Comparison of ENCODE assay signal across 23 cellular contexts in the genomic region with DNA sequence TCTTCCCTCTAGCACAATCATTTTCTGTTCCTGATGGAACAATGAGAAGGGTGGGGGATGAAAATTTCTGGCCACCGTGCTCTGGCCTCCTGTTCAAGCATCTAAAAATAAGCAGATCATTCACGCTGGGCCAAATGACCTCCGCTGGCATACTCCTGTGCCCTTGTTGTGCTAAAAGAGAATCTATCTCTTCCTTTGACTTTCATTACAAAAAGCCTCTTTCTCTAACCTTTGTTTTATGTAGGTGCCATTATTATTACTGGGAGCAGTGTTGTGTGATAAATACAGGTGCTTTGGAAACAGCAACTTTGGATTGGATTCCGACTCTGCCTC. TPM values are rescaled to one million over a fixed set of nuclear protein-coding genes. Genes with fewer than 3 reads are reported as not detected.
A peak's percentile ranks its signal among the peaks of the same experiment; 100 is the strongest.
DNase-seq lines count a peak whose midpoint lies in the region; ATAC-seq and TF ChIP-seq lines count a peak whose summit lies in the region.
"Had no signal": no experiment of that assay in that cellular context is flagged by ENCODE, and none has a peak within 500 bp of the region (broad histone marks: within the 10 kb centered on the region; RNA-seq: fewer than 3 reads in every experiment).

No MANE protein-coding gene starts in this region.

- peaks cover 7% of the 10 kb centered on the region; the same call in 1 of the 2 replicates for H3K9me3 ChIP-seq in HUES6 (ENCODE audit: control insufficient read depth, insufficient read depth, low read depth, low read length)
- no peaks in the 10 kb centered on the region for H3K9me3 ChIP-seq in right cardiac atrium (ENCODE audit: control insufficient read depth, low read length)
- H3K9me3 ChIP-seq in smooth muscle cell (replicated peaks; ENCODE audit: low read depth): no peaks in the 10 kb centered on the region
- H3K9me3 ChIP-seq: thoracic aorta, vagina had no signal

- 67% methylated on average over 4 of the region's 4 CpGs for WGBS in right cardiac atrium
- WGBS in smooth muscle cell (ENCODE audit: low lambda C conversion rate): 86% methylated on average over 4 of the region's 4 CpGs

- H3K9ac ChIP-seq in HUES6 (ENCODE audit: low read length): no peak overlapping the region
- no peak overlapping the region for H3K9ac ChIP-seq in smooth muscle cell (ENCODE audit: low read depth)
- H3K9ac ChIP-seq: neural progenitor cell had no signal

- intact Hi-C loops in right cardiac atrium (cut with DNase I): no loop called here

- H3K4me3 ChIP-seq in HUES6 (ENCODE audit: low read depth, low read length) (no peak overlapping the region), right cardiac atrium (ENCODE audit: low read length) (no peak overlapping the region), smooth muscle cell (no peak overlapping the region)
- H3K4me3 ChIP-seq: neural progenitor cell, thoracic aorta, vagina had no signal

- H3K79me2 ChIP-seq in smooth muscle cell (ENCODE audit: low read depth): no peaks in the 10 kb centered on the region

- H3K36me3 ChIP-seq in HUES6 (ENCODE audit: control insufficient read depth, insufficient read depth, low read length): no peaks in the 10 kb centered on the region
- no peaks in the 10 kb centered on the region for H3K36me3 ChIP-seq in smooth muscle cell (ENCODE audit: low read depth)
- H3K36me3 ChIP-seq: neural progenitor cell, thoracic aorta, vagina had no signal

- H3K4me1 ChIP-seq in HUES6 (ENCODE audit: control insufficient read depth, insufficient read depth, low read length) (peaks cover 17% of the 10 kb centered on the region), right cardiac atrium (ENCODE audit: control insufficient read depth, insufficient read depth, low read length) (peaks cover 7% of the 10 kb centered on the region), smooth muscle cell (ENCODE audit: low read depth) (peaks cover 18% of the 10 kb centered on the region)

- H3K27ac ChIP-seq in HUES6 (ENCODE audit: low read depth, low read length) (peak overlapping the region; percentile 12; the same call in 1 of the 2 replicates), right cardiac atrium (ENCODE audit: low read length) (peak overlapping the region; percentile 95), smooth muscle cell (ENCODE audit: low read depth) (peak overlapping the region; percentile 94)
- H3K27ac ChIP-seq: neural progenitor cell, thoracic aorta, vagina had no signal

- H3K4me1 Mint-ChIP-seq in stimulated activated naive CD8-positive, alpha-beta T cell treated with anti-CD3 and anti-CD28 coated beads, Interleukin-15, amount 100 ng/mL, for 72 hours: peaks cover 8% of the 10 kb centered on the region

- H3F3A ChIP-seq in smooth muscle cell (ENCODE audit: low read depth): peaks cover 20% of the 10 kb centered on the region

- H3K4me3 Mint-ChIP-seq in stimulated activated naive CD8-positive, alpha-beta T cell treated with anti-CD3 and anti-CD28 coated beads, Interleukin-15, amount 100 ng/mL, for 72 hours: no peak overlapping the region
- H3K4me3 Mint-ChIP-seq: activated naive CD8-positive, alpha-beta T cell treated with anti-CD3 and anti-CD28 coated beads, Interleukin-2, amount 50 U/mL, for 24 hours; neural progenitor cell; T-helper 2 cell treated with Interferon-gamma antibody and Interleukin-4, amounts not matched to agents 5 μg/mL and 100 μg/mL, for 36 hours had no signal

- no peaks in the 10 kb centered on the region for H4K20me1 ChIP-seq in smooth muscle cell (ENCODE audit: low read depth)

- H3K27me3 ChIP-seq in HUES6 (ENCODE audit: control insufficient read depth, insufficient read depth, low read length) (no peaks in the 10 kb centered on the region), right cardiac atrium (ENCODE audit: control insufficient read depth, insufficient read depth) (no peaks in the 10 kb centered on the region), smooth muscle cell (ENCODE audit: low read depth) (no peaks in the 10 kb centered on the region)
- H3K27me3 ChIP-seq: neural progenitor cell, vagina had no signal

- TF ChIP-seq CTCF in smooth muscle cell (IDR thresholded peaks at IDR 0.05; ENCODE audit: borderline replicate concordance, insufficient read depth, poor library complexity, severe bottlenecking): no peak

- H2AFZ ChIP-seq in smooth muscle cell (ENCODE audit: low read depth): no peak overlapping the region
- H2AFZ ChIP-seq: neural progenitor cell had no signal

- H3K4me2 ChIP-seq in smooth muscle cell: no peak overlapping the region
- H3K4me2 ChIP-seq: neural progenitor cell had no signal

- DNase-seq in cerebellum (ENCODE audit: low spot score): peak; percentile 19
- no peak for DNase-seq in right cardiac atrium
- DNase-seq in smooth muscle cell (lab: John Stamatoyannopoulos, UW; ENCODE audit: unreplicated experiment): no peak
- no peak for DNase-seq in stimulated activated naive CD8-positive, alpha-beta T cell treated with anti-CD3 and anti-CD28 coated beads, Interleukin-15, amount 100 ng/mL, for 72 hours
- DNase-seq in mucosa of gallbladder (ENCODE audit: low spot score): no peak
- no peak for DNase-seq in effector CD8-positive, alpha-beta T cell (lab: John Stamatoyannopoulos, UW)
- DNase-seq: activated CD4-positive, alpha-beta T cell treated with anti-CD3 and anti-CD28 coated beads for 4 hours; activated naive CD8-positive, alpha-beta T cell treated with anti-CD3 and anti-CD28 coated beads, Interleukin-2, amount 50 U/mL, for 24 hours; activated T-cell treated with anti-CD3 and anti-CD28 coated beads, Interleukin-2, amount 50 U/mL, for 48 hours; COR-L47; DMS79; KG1; kidney glomerular epithelial cell; NCI-H1436; stimulated activated CD4-positive, alpha-beta T cell treated with anti-CD3 and anti-CD28 coated beads, Interleukin-4, amount 100 ng/mL, for 4 hours; stimulated activated naive CD4-positive, alpha-beta T cell treated with Interleukin-2 at 50 U/mL for 16 hours had no signal

- H3K27ac Mint-ChIP-seq in stimulated activated naive CD8-positive, alpha-beta T cell treated with anti-CD3 and anti-CD28 coated beads, Interleukin-15, amount 100 ng/mL, for 72 hours: no peak overlapping the region
- H3K27ac Mint-ChIP-seq: activated naive CD8-positive, alpha-beta T cell treated with anti-CD3 and anti-CD28 coated beads, Interleukin-2, amount 50 U/mL, for 24 hours; neural progenitor cell; T-helper 2 cell treated with Interferon-gamma antibody and Interleukin-4, amounts not matched to agents 5 μg/mL and 100 μg/mL, for 36 hours had no signal

- ATAC-seq in right cardiac atrium (peak; percentile 69 to 78), GM18517 (IDR thresholded peaks at IDR 0.05; ENCODE audit: unreplicated experiment) (no peak)
- no peak for ATAC-seq in stimulated activated naive CD8-positive, alpha-beta T cell treated with anti-CD3 and anti-CD28 coated beads, Interleukin-15, amount 100 ng/mL, for 72 hours
- ATAC-seq: activated naive CD8-positive, alpha-beta T cell treated with anti-CD3 and anti-CD28 coated beads, Interleukin-2, amount 50 U/mL, for 24 hours; sciatic nerve had no signal

- H3K9me3 Mint-ChIP-seq in stimulated activated naive CD8-positive, alpha-beta T cell treated with anti-CD3 and anti-CD28 coated beads, Interleukin-15, amount 100 ng/mL, for 72 hours: peaks cover 0 to 9% of the 10 kb centered on the region in 2 donors
- H3K9me3 Mint-ChIP-seq: neural progenitor cell had no signal

- H3K27me3 Mint-ChIP-seq in stimulated activated naive CD8-positive, alpha-beta T cell treated with anti-CD3 and anti-CD28 coated beads, Interleukin-15, amount 100 ng/mL, for 72 hours: no peaks in the 10 kb centered on the region
- H3K27me3 Mint-ChIP-seq: activated naive CD8-positive, alpha-beta T cell treated with anti-CD3 and anti-CD28 coated beads, Interleukin-2, amount 50 U/mL, for 24 hours had no signal

RNA-seq across cellular contexts. Expression of gene B3GNT2, which starts 44.6 kb away (rescaled TPM):
- total RNA-seq in cerebellum: 9.9 TPM
- 10 to 100 TPM; 14.5 to 17.4 (median 17.0) TPM for total RNA-seq in right cardiac atrium
- polyA plus RNA-seq in right cardiac atrium: 14.1 TPM
- total RNA-seq in smooth muscle cell: 29.3 and 32.1 TPM in 2 replicates
- 13.9 and 16.5 TPM in 2 replicates for polyA plus RNA-seq in smooth muscle cell
- 31.9 TPM for total RNA-seq in mucosa of gallbladder

Comparison
In these comparisons a context has a peak if more than half of its experiments do, and no peak if none do; other contexts are left out.
1. H3K27ac ChIP-seq: peak in every context shown above with its lines; median percentile 95 in right cardiac atrium; 94 in smooth muscle cell; 12 in HUES6.
2. ATAC-seq: peak in right cardiac atrium (2 of 2); none in GM18517 (single experiment) and stimulated activated naive CD8-positive, alpha-beta T cell treated with anti-CD3 and anti-CD28 coated beads, Interleukin-15, amount 100 ng/mL, for 72 hours (single experiment).